In genomic region chr20:10369723-10370090, GRCh38 we compare ENCODE assay signal across 16 cellular contexts.
A peak's percentile ranks its signal among the peaks of the same experiment; 100 is the strongest.
DNase-seq lines count a peak whose midpoint lies in the region; ATAC-seq, FAIRE-seq and TF ChIP-seq lines count a peak whose summit lies in the region.
"Had no signal": no experiment of that assay in that cellular context is flagged by ENCODE, and none has a peak within 500 bp of the region (broad histone marks: within the 10 kb centered on the region; RNA-seq: fewer than 3 reads in every experiment).

No MANE protein-coding gene starts in this region.

- TF ChIP-seq CTCF in Panc1 (IDR thresholded peaks at IDR 0.05), result no peak
- no peak for TF ChIP-seq CTCF in pancreas (IDR thresholded peaks at IDR 0.05)
- no peak for TF ChIP-seq CTCF in CD4-positive, alpha-beta T cell (IDR thresholded peaks at IDR 0.05)

- H3K27me3 ChIP-seq in Panc1 (ENCODE audit: control insufficient read depth, insufficient read depth, low read length), result no peaks in the 10 kb centered on the region
- no peaks in the 10 kb centered on the region for H3K27me3 ChIP-seq in pancreas
- H3K27me3 ChIP-seq in CD4-positive, alpha-beta T cell (ENCODE audit: control insufficient read depth, insufficient read depth, low read length), result peaks cover 5% of the 10 kb centered on the region
- H3K27me3 ChIP-seq: breast epithelium had no signal

- peaks cover 16% of the 10 kb centered on the region for H3K27me3 Mint-ChIP-seq in activated naive CD8-positive, alpha-beta T cell treated with anti-CD3 and anti-CD28 coated beads, Interleukin-2, amount 50 U/mL, for 24 hours
- peaks cover 8% of the 10 kb centered on the region for H3K27me3 Mint-ChIP-seq in CD4-positive, alpha-beta T cell
- H3K27me3 Mint-ChIP-seq: activated B cell treated with CpG ODN at 0.5 μM for 24 hours had no signal

- BruUV-seq in Panc1 (replicated peaks; lab: Mats Ljungman, UMichigan), result no TSS peak

- H3K27ac Mint-ChIP-seq in activated naive CD8-positive, alpha-beta T cell treated with anti-CD3 and anti-CD28 coated beads, Interleukin-2, amount 50 U/mL, for 24 hours, result no peak overlapping the region
- H3K27ac Mint-ChIP-seq in CD4-positive, alpha-beta T cell, result no peak overlapping the region
- H3K27ac Mint-ChIP-seq: activated B cell treated with CpG ODN at 0.5 μM for 24 hours had no signal

- H3K9me3 ChIP-seq in Panc1 (ENCODE audit: control insufficient read depth, insufficient read depth, low read depth, low read length) (no peaks in the 10 kb centered on the region), pancreas (no peaks in the 10 kb centered on the region)
- no peaks in the 10 kb centered on the region for H3K9me3 ChIP-seq in CD4-positive, alpha-beta T cell (ENCODE audit: control insufficient read depth, low read length)
- H3K9me3 ChIP-seq: breast epithelium had no signal

- H3K9me3 Mint-ChIP-seq in activated naive CD8-positive, alpha-beta T cell treated with anti-CD3 and anti-CD28 coated beads, Interleukin-2, amount 50 U/mL, for 24 hours, result peaks cover 11% of the 10 kb centered on the region
- H3K9me3 Mint-ChIP-seq in CD4-positive, alpha-beta T cell, result peaks cover 2% of the 10 kb centered on the region

- peak; percentile 49 for DNase-seq in ELR (ENCODE audit: low read depth)
- DNase-seq in Panc1 (ENCODE audit: low read depth, low spot score), result peak; percentile 4
- DNase-seq in pancreas, result peak in 2 of 6 donors; percentile 11 to 17
- no peak for DNase-seq in activated naive CD8-positive, alpha-beta T cell treated with anti-CD3 and anti-CD28 coated beads, Interleukin-2, amount 50 U/mL, for 24 hours
- no peak for DNase-seq in CD4-positive, alpha-beta T cell
- no peak for DNase-seq in COLO668 (lab: John Stamatoyannopoulos, UW; ENCODE audit: unreplicated experiment)
- no peak for DNase-seq in ecto neural progenitor cell (ENCODE audit: low spot score)
- DNase-seq: activated B cell treated with CpG ODN at 0.5 μM for 24 hours; activated T-cell treated with anti-CD3 and anti-CD28 coated beads, Interleukin-2, amount 50 U/mL, for 48 hours; Kasumi-1; NCI-H510A; SIG-M5 had no signal

- intact Hi-C loops in Panc1 (cut with micrococcal nuclease; ENCODE audit: unreplicated experiment) (no loop called here), pancreas (cut with DNase I) (no loop called here)
- intact Hi-C loops in CD4-positive, alpha-beta T cell (cut with DNase I, micrococcal nuclease), result no loop called here

- WGBS in pancreas, 2 donors, result 12 to 15% methylated on average over 4 of the region's 4 CpGs

- in situ Hi-C loops in Panc1 (cut with HindIII; ENCODE audit: low pct_unique_long_range_greater_than_20kb, low sequenced_read_pairs), result no loop called here

- H3K36me3 Mint-ChIP-seq in activated naive CD8-positive, alpha-beta T cell treated with anti-CD3 and anti-CD28 coated beads, Interleukin-2, amount 50 U/mL, for 24 hours (ENCODE audit: low read depth), result peaks cover 3% of the 10 kb centered on the region
- H3K36me3 Mint-ChIP-seq in CD4-positive, alpha-beta T cell (ENCODE audit: low read depth), result no peaks in the 10 kb centered on the region

- CTCF ChIA-PET in Panc1 (lab: Charles Lee), result no interaction called here
- CTCF ChIA-PET in CD4-positive, alpha-beta T cell (lab: Charles Lee), result no interaction called here

- H3K36me3 ChIP-seq in Panc1 (ENCODE audit: control insufficient read depth, insufficient read depth, low read length) (no peaks in the 10 kb centered on the region), pancreas (no peaks in the 10 kb centered on the region)
- H3K36me3 ChIP-seq: breast epithelium had no signal

- H3K4me1 Mint-ChIP-seq in activated naive CD8-positive, alpha-beta T cell treated with anti-CD3 and anti-CD28 coated beads, Interleukin-2, amount 50 U/mL, for 24 hours, result peaks cover 2% of the 10 kb centered on the region
- H3K4me1 Mint-ChIP-seq in CD4-positive, alpha-beta T cell (ENCODE audit: low read depth), result no peaks in the 10 kb centered on the region
- H3K4me1 Mint-ChIP-seq: activated B cell treated with CpG ODN at 0.5 μM for 24 hours had no signal

- no peak for FAIRE-seq in pancreas (lab: Jason Lieb, UNC)
- FAIRE-seq: GM19239, keratinocyte had no signal

- H3K4me3 ChIP-seq in Panc1 (ENCODE audit: low read depth in 2 of 2, low read length in 2 of 2), result no peak overlapping the region
- H3K4me3 ChIP-seq in pancreas, result no peak overlapping the region
- H3K4me3 ChIP-seq: breast epithelium had no signal

- ATAC-seq in Panc1 (no peak), esophagus mucosa (peak; percentile 20), pancreas (peak; percentile 31 to 79 (median 74))
- no peak for ATAC-seq in activated naive CD8-positive, alpha-beta T cell treated with anti-CD3 and anti-CD28 coated beads, Interleukin-2, amount 50 U/mL, for 24 hours
- ATAC-seq in CD4-positive, alpha-beta T cell (ENCODE audit: poor library complexity), result no peak

- POLR2A ChIA-PET in Panc1 (lab: Charles Lee), result no interaction called here
- POLR2A ChIA-PET in CD4-positive, alpha-beta T cell (lab: Charles Lee), result no interaction called here

- H3K4me1 ChIP-seq in Panc1 (ENCODE audit: control insufficient read depth, insufficient read depth, low read length) (no peaks in the 10 kb centered on the region), pancreas (peaks cover 0 to 23% (median 17%) of the 10 kb centered on the region in 3 donors)
- H3K4me1 ChIP-seq: breast epithelium had no signal

- H3K4me3 Mint-ChIP-seq in activated naive CD8-positive, alpha-beta T cell treated with anti-CD3 and anti-CD28 coated beads, Interleukin-2, amount 50 U/mL, for 24 hours, result no peak overlapping the region
- no peak overlapping the region for H3K4me3 Mint-ChIP-seq in CD4-positive, alpha-beta T cell
- H3K4me3 Mint-ChIP-seq: activated B cell treated with CpG ODN at 0.5 μM for 24 hours had no signal

- no peak overlapping the region for H3K27ac ChIP-seq in Panc1 (ENCODE audit: low read length)
- H3K27ac ChIP-seq in pancreas, result peak overlapping the region in 2 of 4 donors; percentile 18 to 25
- H3K27ac ChIP-seq in CD4-positive, alpha-beta T cell (ENCODE audit: low read depth, low read length), result no peak overlapping the region
- H3K27ac ChIP-seq: breast epithelium had no signal

Comparison
In these comparisons a context has a peak if more than half of its experiments do, and no peak if none do; other contexts are left out.
1. DNase-seq: peak in ELR (single experiment) and Panc1 (single experiment); none in activated naive CD8-positive, alpha-beta T cell treated with anti-CD3 and anti-CD28 coated beads, Interleukin-2, amount 50 U/mL, for 24 hours (single experiment), CD4-positive, alpha-beta T cell (0 of 10), COLO668 (single experiment) and ecto neural progenitor cell (single experiment).
2. ATAC-seq: peak in esophagus mucosa (single experiment) and pancreas (4 of 4); none in Panc1 (single experiment), activated naive CD8-positive, alpha-beta T cell treated with anti-CD3 and anti-CD28 coated beads, Interleukin-2, amount 50 U/mL, for 24 hours (single experiment) and CD4-positive, alpha-beta T cell (single experiment).